Comparison of ENCODE assay signal across 8 cellular contexts in genomic region chr4:109560687-109561452, GRCh38. TPM values are rescaled to one million over a fixed set of nuclear protein-coding genes. Genes with fewer than 3 reads are reported as not detected.
DNase-seq lines count a peak whose midpoint lies in the region; ATAC-seq, FAIRE-seq and TF ChIP-seq lines count a peak whose summit lies in the region.

No MANE protein-coding gene starts in this region.

- no peak for TF ChIP-seq POLR2A in sigmoid colon (IDR thresholded peaks at IDR 0.05)

- H3K27ac ChIP-seq in DOHH2 (ENCODE audit: low read depth, low read length) (peak overlapping the region; percentile 96), astrocyte (ENCODE audit: low read depth, low read length) (peak overlapping the region; percentile 56), sigmoid colon (peak overlapping the region; percentile 68 to 93 (median 84))

- intact Hi-C loops in sigmoid colon (cut with DNase I), result loop anchor here (2.0 to 10.0 kb wide), 2 partner anchors 144 to 256 kb away; partner anchors contain the start of gene CASP6

- H2AFZ ChIP-seq in astrocyte (ENCODE audit: low read depth, low read length), result peak overlapping the region; percentile 83

- H3K9ac ChIP-seq in astrocyte (ENCODE audit: low read length), result peak overlapping the region; percentile 80

- no peaks in the 10 kb centered on the region for H3K27me3 Mint-ChIP-seq in T-helper 1 cell treated with Interleukin-12 subunit alpha and Interleukin-12 subunit beta and Interleukin-4 antibody, amounts not matched to agents 30 μg/mL and 1 μg/mL, for 36 hours (ENCODE audit: low read depth)
- no peaks in the 10 kb centered on the region for H3K27me3 Mint-ChIP-seq in astrocyte (ENCODE audit: low read depth, unreplicated experiment)

- H3K4me3 Mint-ChIP-seq in T-helper 1 cell treated with Interleukin-12 subunit alpha and Interleukin-12 subunit beta and Interleukin-4 antibody, amounts not matched to agents 30 μg/mL and 1 μg/mL, for 36 hours, result peak overlapping the region; percentile 92
- H3K4me3 Mint-ChIP-seq in astrocyte (ENCODE audit: unreplicated experiment), result peak overlapping the region; percentile 92

- peaks cover 7% of the 10 kb centered on the region; the same call in 1 of the 2 replicates for H4K20me1 ChIP-seq in DOHH2 (ENCODE audit: control insufficient read depth, insufficient read depth, low read depth, low read length)
- no peaks in the 10 kb centered on the region for H4K20me1 ChIP-seq in astrocyte (ENCODE audit: insufficient read depth, low read length)

- ATAC-seq in GM21515 (IDR thresholded peaks at IDR 0.05; ENCODE audit: unreplicated experiment), result peak; percentile 71

- peaks cover 4% of the 10 kb centered on the region for H3K9me3 Mint-ChIP-seq in T-helper 1 cell treated with Interleukin-12 subunit alpha and Interleukin-12 subunit beta and Interleukin-4 antibody, amounts not matched to agents 30 μg/mL and 1 μg/mL, for 36 hours
- peaks cover 2% of the 10 kb centered on the region for H3K9me3 Mint-ChIP-seq in astrocyte (ENCODE audit: unreplicated experiment)

- TF ChIP-seq CTCF in DOHH2 (IDR thresholded peaks at IDR 0.05; ENCODE audit: low read depth, low read length, poor library complexity, severe bottlenecking) (no peak), astrocyte (IDR thresholded peaks at IDR 0.05; ENCODE audit: insufficient read depth, low read depth, low read length) (no peak), sigmoid colon (IDR thresholded peaks at IDR 0.05) (no peak)

- no peaks in the 10 kb centered on the region for H3K27me3 ChIP-seq in DOHH2 (ENCODE audit: control insufficient read depth, low read length)
- H3K27me3 ChIP-seq in astrocyte (ENCODE audit: insufficient read depth, low read length), result no peaks in the 10 kb centered on the region
- no peaks in the 10 kb centered on the region for H3K27me3 ChIP-seq in sigmoid colon

- no peak for TF ChIP-seq EP300 in sigmoid colon (IDR thresholded peaks at IDR 0.05)

- peaks cover 28% of the 10 kb centered on the region for H3K36me3 Mint-ChIP-seq in T-helper 1 cell treated with Interleukin-12 subunit alpha and Interleukin-12 subunit beta and Interleukin-4 antibody, amounts not matched to agents 30 μg/mL and 1 μg/mL, for 36 hours (ENCODE audit: low read depth)
- peaks cover 3% of the 10 kb centered on the region for H3K36me3 Mint-ChIP-seq in astrocyte (ENCODE audit: low read depth, unreplicated experiment)

- peak overlapping the region; percentile 94 for H3K27ac Mint-ChIP-seq in T-helper 1 cell treated with Interleukin-12 subunit alpha and Interleukin-12 subunit beta and Interleukin-4 antibody, amounts not matched to agents 30 μg/mL and 1 μg/mL, for 36 hours
- H3K27ac Mint-ChIP-seq in astrocyte (ENCODE audit: unreplicated experiment), result peak overlapping the region; percentile 55

- H3K79me2 ChIP-seq in DOHH2 (ENCODE audit: control insufficient read depth, low read length) (peaks cover 65% of the 10 kb centered on the region), astrocyte (ENCODE audit: insufficient read depth, low read length) (peaks cover 4% of the 10 kb centered on the region)

- WGBS in sigmoid colon, 2 donors, result 1% methylated on average over 29 of the region's 29 CpGs

- FAIRE-seq in astrocyte (lab: Jason Lieb, UNC), result peak; percentile 43

- peaks cover 64% of the 10 kb centered on the region for H3K4me1 ChIP-seq in DOHH2 (ENCODE audit: control insufficient read depth, low read length)
- H3K4me1 ChIP-seq in astrocyte (ENCODE audit: insufficient read depth, low read length), result peaks cover 6% of the 10 kb centered on the region
- H3K4me1 ChIP-seq in sigmoid colon, result peaks cover 0 to 23% (median 17%) of the 10 kb centered on the region in 4 donors

- H3K36me3 ChIP-seq in DOHH2 (ENCODE audit: control insufficient read depth, low read length), result peaks cover 47% of the 10 kb centered on the region
- no peaks in the 10 kb centered on the region for H3K36me3 ChIP-seq in astrocyte (ENCODE audit: insufficient read depth, low read length)
- no peaks in the 10 kb centered on the region for H3K36me3 ChIP-seq in sigmoid colon

- H3K9me2 ChIP-seq in DOHH2 (replicated peaks; ENCODE audit: control insufficient read depth, low read length), result no peaks in the 10 kb centered on the region

- peak in 41 of 76 experiments; percentile 5 to 50 (median 20) for DNase-seq in HUDEP-2 (lab: John Stamatoyannopoulos, UW; ENCODE audit: unreplicated experiment in 76 of 76)
- peak; percentile 83 for DNase-seq in astrocyte (ENCODE audit: low read depth)
- peak; percentile 12 for DNase-seq in iPS DF 19.7 (ENCODE audit: low read depth, low spot score)
- DNase-seq in sigmoid colon, result peak; percentile 73
- no peak for DNase-seq in NCI-H1048 (lab: John Stamatoyannopoulos, UW)

- H3K9me3 ChIP-seq in DOHH2 (ENCODE audit: control insufficient read depth, insufficient read depth, low read length), result peaks cover 9% of the 10 kb centered on the region; the same call in 1 of the 2 replicates
- H3K9me3 ChIP-seq in astrocyte (ENCODE audit: insufficient read depth, low read depth, low read length), result no peaks in the 10 kb centered on the region
- H3K9me3 ChIP-seq in sigmoid colon, result peaks cover 0 to 3% (median 0%) of the 10 kb centered on the region in 4 donors

- peaks cover 8% of the 10 kb centered on the region for H3F3A ChIP-seq in DOHH2 (ENCODE audit: control insufficient read depth, insufficient read depth)

- H3K4me3 ChIP-seq in DOHH2 (ENCODE audit: low read length) (peak overlapping the region; percentile 89), astrocyte (ENCODE audit: insufficient read depth, low read depth, low read length) (peak overlapping the region; percentile 71), sigmoid colon (peak overlapping the region; percentile 51 to 81 (median 67))

- peaks cover 35% of the 10 kb centered on the region for H3K4me1 Mint-ChIP-seq in T-helper 1 cell treated with Interleukin-12 subunit alpha and Interleukin-12 subunit beta and Interleukin-4 antibody, amounts not matched to agents 30 μg/mL and 1 μg/mL, for 36 hours (ENCODE audit: low read depth)
- H3K4me1 Mint-ChIP-seq in astrocyte (ENCODE audit: low read depth, unreplicated experiment), result peaks cover 8% of the 10 kb centered on the region

- H3K4me2 ChIP-seq in DOHH2 (ENCODE audit: low read length), result peak overlapping the region; percentile 85
- peak overlapping the region; percentile 86 for H3K4me2 ChIP-seq in astrocyte (ENCODE audit: low read length)

RNA-seq across cellular contexts. Expression of gene MCUB, which starts 0.8 kb away (rescaled TPM):
- total RNA-seq in astrocyte (11.2 and 12.6 TPM in 2 replicates), sigmoid colon (10 to 100 TPM in 1 of 4 donors, 1 to 10 TPM in 3; 5.0 to 10.9 (median 8.8) TPM)
- polyA plus RNA-seq in sigmoid colon, result 10 to 100 TPM in 1 of 3 donors, 1 to 10 TPM in 2; 4.2 to 18.0 (median 7.2) TPM
